ENCODE assay signal across 17 cellular contexts in the genomic region with DNA sequence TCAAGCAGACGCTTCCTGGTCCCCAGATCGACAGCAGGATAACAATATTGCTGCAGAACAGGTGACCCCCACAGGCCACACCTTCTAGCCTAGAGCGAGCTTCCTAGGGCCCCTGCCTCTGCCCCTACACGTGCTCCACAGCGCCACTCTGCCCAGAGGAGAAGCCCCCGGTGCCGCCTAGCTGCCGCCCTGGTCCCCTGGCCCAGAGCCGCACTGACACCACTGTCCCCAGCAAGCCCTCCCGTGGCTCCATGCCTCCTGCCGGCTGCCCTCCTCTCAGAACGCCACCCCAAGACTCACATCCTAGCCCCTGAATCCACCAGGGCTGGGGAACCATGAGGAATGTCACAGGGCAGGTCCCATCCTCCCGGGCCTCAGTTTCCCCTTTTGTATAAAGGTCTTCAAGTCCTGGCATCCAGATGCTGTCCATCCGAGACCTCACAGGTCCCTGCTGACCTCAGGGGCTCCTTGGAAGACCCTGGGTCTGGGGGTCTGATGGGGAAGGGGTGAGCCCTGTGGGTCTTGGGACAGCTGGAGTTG.
"Had no signal": no experiment of that assay in that cellular context is flagged by ENCODE, and none has a peak within 500 bp of the region (broad histone marks: within the 10 kb centered on the region; RNA-seq: fewer than 3 reads in every experiment).

No MANE protein-coding gene starts in this region.

- H3K27me3 ChIP-seq: thyroid gland, uterus had no signal

- DNase-seq: activated B cell treated with CpG ODN at 0.5 μM for 24 hours; activated CD4-positive, alpha-beta T cell treated with anti-CD3 and anti-CD28 coated beads for 48 hours; activated CD8-positive, alpha-beta T cell treated with anti-CD3 and anti-CD28 coated beads for 36 hours; activated naive CD4-positive, alpha-beta T cell treated with anti-CD3 and anti-CD28 coated beads for 36 hours; activated T-cell treated with anti-CD3 and anti-CD28 coated beads, Interleukin-2, amount 50 U/mL, for 1 hour; brain microvascular endothelial cell; central memory CD4-positive, alpha-beta T cell; colonic mucosa; hypothalamus; midbrain; psoas muscle; stimulated activated naive CD4-positive, alpha-beta T cell; thyroid gland; uterus had no signal

- H3K4me3 Mint-ChIP-seq: activated B cell treated with CpG ODN at 0.5 μM for 24 hours; activated CD8-positive, alpha-beta T cell treated with anti-CD3 and anti-CD28 coated beads for 36 hours; activated naive CD4-positive, alpha-beta T cell treated with anti-CD3 and anti-CD28 coated beads for 36 hours; activated T-helper 17 cell treated with anti-CD3 and anti-CD28 coated beads, Interleukin-2, amount 50 U/mL, for 72 hours; neural crest cell; T-helper 2 cell treated with Interferon-gamma antibody and Interleukin-4, amounts not matched to agents 5 μg/mL and 100 μg/mL, for 36 hours had no signal

- H3K27ac ChIP-seq: brain microvascular endothelial cell, colonic mucosa, psoas muscle, thyroid gland, uterus had no signal

- H3K4me1 Mint-ChIP-seq: activated B cell treated with CpG ODN at 0.5 μM for 24 hours; activated T-helper 17 cell treated with anti-CD3 and anti-CD28 coated beads, Interleukin-2, amount 50 U/mL, for 72 hours; neural crest cell had no signal

- H3K4me1 ChIP-seq: colonic mucosa, psoas muscle, thyroid gland, uterus had no signal

- H3K36me3 ChIP-seq: brain microvascular endothelial cell, colonic mucosa, thyroid gland, uterus had no signal

- H3K27ac Mint-ChIP-seq: activated B cell treated with CpG ODN at 0.5 μM for 24 hours; activated CD8-positive, alpha-beta T cell treated with anti-CD3 and anti-CD28 coated beads for 36 hours; activated naive CD4-positive, alpha-beta T cell treated with anti-CD3 and anti-CD28 coated beads for 36 hours; activated T-helper 17 cell treated with anti-CD3 and anti-CD28 coated beads, Interleukin-2, amount 50 U/mL, for 72 hours; T-helper 2 cell treated with Interferon-gamma antibody and Interleukin-4, amounts not matched to agents 5 μg/mL and 100 μg/mL, for 36 hours had no signal

- H3K4me3 ChIP-seq: colonic mucosa, psoas muscle, thyroid gland, uterus had no signal

- ATAC-seq: activated CD8-positive, alpha-beta T cell treated with anti-CD3 and anti-CD28 coated beads for 36 hours; activated T-helper 17 cell treated with anti-CD3 and anti-CD28 coated beads, Interleukin-2, amount 50 U/mL, for 72 hours had no signal

- H3K9me3 ChIP-seq: colonic mucosa, thyroid gland had no signal
